Comparison of ENCODE assay signal across 15 cellular contexts in the genomic region with DNA sequence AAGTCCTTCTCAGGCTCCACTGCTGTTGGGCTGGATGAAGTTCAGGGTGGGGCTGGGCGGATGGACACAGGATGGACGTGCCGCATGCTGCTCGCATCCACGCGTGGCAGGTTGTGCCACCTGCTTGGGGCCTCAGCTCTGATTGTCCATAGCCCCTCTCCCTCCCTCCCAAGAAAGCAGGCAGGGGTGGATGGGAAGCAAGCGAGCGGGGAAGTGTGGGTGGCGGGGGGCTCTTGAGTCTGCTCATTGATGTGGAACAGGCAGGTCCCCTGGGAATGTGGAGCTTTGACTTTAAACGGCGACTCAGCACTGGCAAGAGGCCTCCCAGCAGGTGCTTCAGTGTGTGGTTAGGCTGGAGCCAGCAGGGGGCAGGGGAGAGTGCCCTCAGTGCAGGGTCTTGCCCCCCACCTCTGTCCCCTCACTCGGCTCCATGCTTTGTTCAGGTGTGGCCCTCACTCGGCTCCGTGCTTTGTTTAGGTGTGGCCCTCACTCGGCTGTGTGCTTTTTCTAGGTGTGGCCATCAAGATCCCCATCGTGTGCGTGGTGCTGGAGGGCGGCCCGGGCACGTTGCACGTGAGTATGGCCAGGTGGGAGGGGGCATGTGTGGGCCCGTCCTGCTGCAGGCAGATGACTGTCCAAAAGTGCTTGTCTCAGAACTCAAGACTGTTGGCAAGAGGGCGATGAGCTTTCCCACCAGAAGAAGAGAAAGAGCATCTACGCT. TPM values are rescaled to one million over a fixed set of nuclear protein-coding genes. Genes with fewer than 3 reads are reported as not detected.
DNase-seq lines count a peak whose midpoint lies in the region; ATAC-seq and TF ChIP-seq lines count a peak whose summit lies in the region.
"Had no signal": no experiment of that assay in that cellular context is flagged by ENCODE, and none has a peak within 500 bp of the region (broad histone marks: within the 10 kb centered on the region; RNA-seq: fewer than 3 reads in every experiment).

No MANE protein-coding gene starts in this region.

- DNase-seq in RWPE1 (ENCODE audit: low spot score) (no peak), mesendoderm (peak; percentile 31), NCI-H748 treated with DMSO at 0.1 percent for 48 hours (lab: John Stamatoyannopoulos, UW) (no peak)
- DNase-seq: activated B cell treated with CpG ODN at 0.5 μM for 24 hours; activated T-cell treated with anti-CD3 and anti-CD28 coated beads, Interleukin-2, amount 50 U/mL, for 48 hours; Calu3; NCI-H1930; substantia nigra had no signal

- no peak overlapping the region for H3K4me3 ChIP-seq in DOHH2 (ENCODE audit: low read length)
- H3K4me3 ChIP-seq in HEK293 (ENCODE audit: low read depth, low read length): no peak overlapping the region
- H3K4me3 ChIP-seq in mesendoderm (ENCODE audit: low read length): no peak overlapping the region
- no peak overlapping the region for H3K4me3 ChIP-seq in gastroesophageal sphincter
- H3K4me3 ChIP-seq: mucosa of descending colon had no signal

- no peak for TF ChIP-seq EP300 in gastroesophageal sphincter (IDR thresholded peaks at IDR 0.05)

- TF ChIP-seq CTCF in DOHH2 (IDR thresholded peaks at IDR 0.05; ENCODE audit: low read depth, low read length, poor library complexity, severe bottlenecking) (peak; percentile 28), HEK293 (tag by site-specific recombination; IDR thresholded peaks at IDR 0.05) (no peak), RWPE1 (conservative IDR thresholded peaks at IDR 0.05; ENCODE audit: low read depth) (no peak), gastroesophageal sphincter (IDR thresholded peaks at IDR 0.05) (no peak)

- no peak overlapping the region for H3K4ac ChIP-seq in mesendoderm (ENCODE audit: low read depth, low read length)

- H3K23ac ChIP-seq in mesendoderm (ENCODE audit: low read length): no peak overlapping the region

- peaks cover 2% of the 10 kb centered on the region; the same call in 1 of the 2 replicates for H3K9me3 ChIP-seq in DOHH2 (ENCODE audit: control insufficient read depth, insufficient read depth, low read length)
- H3K9me3 ChIP-seq in HEK293 (ENCODE audit: control insufficient read depth, insufficient read depth, low read depth, low read length): no peaks in the 10 kb centered on the region
- peaks cover 0 to under 1% (median 0%) of the 10 kb centered on the region in 3 donors for H3K9me3 ChIP-seq in gastroesophageal sphincter
- H3K9me3 ChIP-seq: mucosa of descending colon had no signal

- H3K9me2 ChIP-seq in DOHH2 (replicated peaks; ENCODE audit: control insufficient read depth, low read length): no peaks in the 10 kb centered on the region

- no peak overlapping the region for H2AK5ac ChIP-seq in mesendoderm (ENCODE audit: low read length)

- H3K27me3 ChIP-seq in DOHH2 (ENCODE audit: control insufficient read depth, low read length): no peaks in the 10 kb centered on the region
- no peaks in the 10 kb centered on the region for H3K27me3 ChIP-seq in mesendoderm (ENCODE audit: insufficient read depth, low read length, poor library complexity)
- peaks cover 84% of the 10 kb centered on the region for H3K27me3 ChIP-seq in gastroesophageal sphincter

- no peaks in the 10 kb centered on the region for H3K79me1 ChIP-seq in mesendoderm (ENCODE audit: low read length)

- H3K18ac ChIP-seq in mesendoderm (ENCODE audit: low read length): no peak overlapping the region

- no peak overlapping the region for H2BK120ac ChIP-seq in mesendoderm (ENCODE audit: low read depth, low read length)

- H2BK5ac ChIP-seq in mesendoderm (ENCODE audit: low read length): no peak overlapping the region

- H2BK15ac ChIP-seq in mesendoderm (replicated peaks; ENCODE audit: low read depth): no peak overlapping the region

- H3K27ac ChIP-seq in DOHH2 (ENCODE audit: low read depth, low read length) (no peak overlapping the region), HEK293 (ENCODE audit: extremely low read depth, low read depth, low read length) (no peak overlapping the region), RWPE1 (peak overlapping the region; percentile 45), mesendoderm (ENCODE audit: low read depth, low read length) (no peak overlapping the region), gastroesophageal sphincter (no peak overlapping the region)

- no peak overlapping the region for H4K5ac ChIP-seq in mesendoderm (ENCODE audit: low read length)

- H4K20me1 ChIP-seq in DOHH2 (ENCODE audit: control insufficient read depth, insufficient read depth, low read depth, low read length): no peaks in the 10 kb centered on the region

- H3K4me1 ChIP-seq in DOHH2 (ENCODE audit: control insufficient read depth, low read length): no peaks in the 10 kb centered on the region
- no peaks in the 10 kb centered on the region for H3K4me1 ChIP-seq in HEK293 (ENCODE audit: control insufficient read depth, insufficient read depth, low read length)
- H3K4me1 ChIP-seq in mesendoderm (ENCODE audit: control insufficient read depth, low read depth, low read length): no peaks in the 10 kb centered on the region
- H3K4me1 ChIP-seq in gastroesophageal sphincter: no peaks in the 10 kb centered on the region

- ATAC-seq in GM18502 (IDR thresholded peaks at IDR 0.05; ENCODE audit: poor library complexity, unreplicated experiment) (no peak), gastroesophageal sphincter (no peak), GM19023 (IDR thresholded peaks at IDR 0.05; ENCODE audit: unreplicated experiment) (no peak)
- ATAC-seq: mucosa of descending colon, Right ventricle myocardium inferior had no signal

- no peak overlapping the region for H3K9ac ChIP-seq in mesendoderm (ENCODE audit: low read length)

- no peaks in the 10 kb centered on the region for H3F3A ChIP-seq in DOHH2 (ENCODE audit: control insufficient read depth, insufficient read depth)

- H3K36me3 ChIP-seq in DOHH2 (ENCODE audit: control insufficient read depth, low read length): no peaks in the 10 kb centered on the region
- no peaks in the 10 kb centered on the region for H3K36me3 ChIP-seq in HEK293 (ENCODE audit: control insufficient read depth in 2 of 2, insufficient read depth in 1 of 2, low read length in 2 of 2)
- no peaks in the 10 kb centered on the region for H3K36me3 ChIP-seq in mesendoderm (ENCODE audit: control insufficient read depth, insufficient read depth, low read length)
- H3K36me3 ChIP-seq in gastroesophageal sphincter: no peaks in the 10 kb centered on the region

- no peak overlapping the region for H4K8ac ChIP-seq in mesendoderm (ENCODE audit: low read depth, low read length)

- no CpG with 5 or more reads among the region's 24 CpGs for WGBS in mesendoderm (ENCODE audit: extremely low coverage, insufficient coverage, low lambda C conversion rate)
- 75 to 80% methylated on average over 2 to 6 of the region's 24 CpGs for WGBS in gastroesophageal sphincter (ENCODE audit: low coverage in 1 of 2), 2 donors

- POLR2A ChIA-PET in HEK293 (lab: Yijun Ruan, JAX) (no interaction called here), RWPE1 (lab: Yijun Ruan, JAX; ENCODE audit: low non-redundant PET) (no interaction called here)

- no peak overlapping the region for H3K56ac ChIP-seq in mesendoderm (ENCODE audit: low read length)

- H3K4me2 ChIP-seq in DOHH2 (ENCODE audit: low read length) (no peak overlapping the region), mesendoderm (ENCODE audit: low read length) (no peak overlapping the region)

- no peak for TF ChIP-seq POLR2A in gastroesophageal sphincter (IDR thresholded peaks at IDR 0.05)

- CTCF ChIA-PET in HEK293 (lab: Yijun Ruan, JAX): interaction anchor here (0.5 to 1.0 kb wide), 4 partner anchors 17 to 282 kb away, joined by 3 to 4 read pairs (median 3); no protein-coding TSS in a partner anchor
- CTCF ChIA-PET in RWPE1 (lab: Yijun Ruan, JAX): interaction anchor here (0.6 kb wide), 1 partner anchor 78 kb away, joined by 4 read pairs; a partner anchor contains a TSS

- H3K79me2 ChIP-seq in DOHH2 (ENCODE audit: control insufficient read depth, low read length) (no peaks in the 10 kb centered on the region), mesendoderm (ENCODE audit: control insufficient read depth, insufficient read depth, low read length) (no peaks in the 10 kb centered on the region)

TF ChIP-seq in HEK293, 187 proteins besides CTCF, POLR2A, EP300 and RAD21 (continues in another document):
- TF ChIP-seq ZNF792 (tag by site-specific recombination; IDR thresholded peaks at IDR 0.05) (no peak), ZNF423 (tag by site-specific recombination; IDR thresholded peaks at IDR 0.05) (0 out of 2 replicates have a peak, but pooled peaks have one; percentile 21), GLIS1 (tag by site-specific recombination; IDR thresholded peaks at IDR 0.05) (peak; percentile 24; the same call in 1 of the 2 replicates), YY2 (tag by site-specific recombination; IDR thresholded peaks at IDR 0.05) (no peak), ZEB2 (tag by site-specific recombination; IDR thresholded peaks at IDR 0.05) (no peak), EGR2 (tag by site-specific recombination; IDR thresholded peaks at IDR 0.05; ENCODE audit: low read depth) (peak; percentile 73)
- TF ChIP-seq, protein P1, sequence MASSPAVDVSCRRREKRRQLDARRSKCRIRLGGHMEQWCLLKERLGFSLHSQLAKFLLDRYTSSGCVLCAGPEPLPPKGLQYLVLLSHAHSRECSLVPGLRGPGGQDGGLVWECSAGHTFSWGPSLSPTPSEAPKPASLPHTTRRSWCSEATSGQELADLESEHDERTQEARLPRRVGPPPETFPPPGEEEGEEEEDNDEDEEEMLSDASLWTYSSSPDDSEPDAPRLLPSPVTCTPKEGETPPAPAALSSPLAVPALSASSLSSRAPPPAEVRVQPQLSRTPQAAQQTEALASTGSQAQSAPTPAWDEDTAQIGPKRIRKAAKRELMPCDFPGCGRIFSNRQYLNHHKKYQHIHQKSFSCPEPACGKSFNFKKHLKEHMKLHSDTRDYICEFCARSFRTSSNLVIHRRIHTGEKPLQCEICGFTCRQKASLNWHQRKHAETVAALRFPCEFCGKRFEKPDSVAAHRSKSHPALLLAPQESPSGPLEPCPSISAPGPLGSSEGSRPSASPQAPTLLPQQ (tag by site-specific recombination; IDR thresholded peaks at IDR 0.05): 0 out of 2 replicates have a peak, but pooled peaks have one; percentile 26

RNA-seq across cellular contexts. Expression of a gene that starts 23.9 kb away (rescaled TPM):
- polyA plus RNA-seq in mesendoderm (2013, experiment 1 of 2): 0.66 TPM
- polyA plus RNA-seq in mesendoderm (2013, experiment 2 of 2): 0.87 TPM
- total RNA-seq in gastroesophageal sphincter: 1 to 10 TPM; 1.0 to 3.3 (median 3.1) TPM
- total RNA-seq: Calu3 had no signal

RNA-seq across cellular contexts. Expression of a gene that starts 38.2 kb away (rescaled TPM):
- 10.7 TPM for polyA plus RNA-seq in mesendoderm (2013, experiment 1 of 2)
- 10.9 TPM for polyA plus RNA-seq in mesendoderm (2013, experiment 2 of 2)
- 10 to 100 TPM; 26.2 to 35.0 (median 30.2) TPM for total RNA-seq in gastroesophageal sphincter
